Comparison of ENCODE assay signal across 10 cellular contexts in the genomic region with DNA sequence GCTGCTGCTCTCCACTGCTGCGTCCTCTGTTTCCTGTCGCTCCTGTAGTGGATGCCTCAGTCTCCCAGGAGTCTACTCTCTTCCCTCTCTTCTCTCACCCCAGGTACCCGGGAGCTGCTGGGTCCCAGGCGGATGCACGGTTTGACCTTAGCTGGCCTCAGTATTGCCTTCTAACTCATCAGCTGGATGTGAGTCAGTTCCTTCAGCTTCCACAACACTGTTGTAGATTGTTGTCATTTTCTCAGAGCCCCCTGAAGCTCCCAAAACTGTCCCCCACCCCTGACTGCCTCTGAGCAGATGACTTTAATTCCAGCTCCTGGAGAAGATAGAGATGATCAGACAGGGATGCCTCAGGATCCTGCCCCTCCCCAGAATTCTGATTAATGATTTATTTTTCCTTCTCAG. TPM values are rescaled to one million over a fixed set of nuclear protein-coding genes. Genes with fewer than 3 reads are reported as not detected.
A peak's percentile ranks its signal among the peaks of the same experiment; 100 is the strongest.
DNase-seq lines count a peak whose midpoint lies in the region; ATAC-seq, FAIRE-seq and TF ChIP-seq lines count a peak whose summit lies in the region.
"Had no signal": no experiment of that assay in that cellular context is flagged by ENCODE, and none has a peak within 500 bp of the region (broad histone marks: within the 10 kb centered on the region; RNA-seq: fewer than 3 reads in every experiment).

No MANE protein-coding gene starts in this region.

- H3K27me3 Mint-ChIP-seq in natural killer cell (ENCODE audit: low read depth in 2 of 2): peaks cover 31 to 37% of the 10 kb centered on the region in 2 donors

- FAIRE-seq in GM12891 (lab: Jason Lieb, UNC): no peak
- FAIRE-seq: kidney had no signal

- ATAC-seq in natural killer cell: peak; percentile 1 to 39 (median 31)
- no peak for ATAC-seq in left lobe of liver

- peaks cover 3% of the 10 kb centered on the region in 2 donors for H3K9me3 Mint-ChIP-seq in natural killer cell

- peak; percentile 94 for DNase-seq in ELR (ENCODE audit: low read depth)
- peak; percentile 22 for DNase-seq in MV-4-11 (lab: John Stamatoyannopoulos, UW)
- DNase-seq in amniotic epithelial cell (ENCODE audit: low read depth): peak; percentile 43
- DNase-seq in natural killer cell: no peak
- DNase-seq in HT-29 (ENCODE audit: low spot score): no peak
- no peak for DNase-seq in GM12891 (ENCODE audit: insufficient read length, low spot score)
- DNase-seq in dedifferentiated amniotic fluid mesenchymal stem cell (ENCODE audit: extremely low spot score): no peak
- no peak for DNase-seq in left lobe of liver (ENCODE audit: low spot score)
- DNase-seq: kidney, sigmoid colon had no signal

- H3K4me1 Mint-ChIP-seq in natural killer cell: peaks cover 22 to 32% of the 10 kb centered on the region in 2 donors

- H3K36me3 Mint-ChIP-seq in natural killer cell: no peaks in the 10 kb centered on the region

- no peak for TF ChIP-seq POLR2A in GM12891 (IDR thresholded peaks at IDR 0.05; ENCODE audit: low read depth, low read length)

- no peak for TF ChIP-seq CTCF in natural killer cell (IDR thresholded peaks at IDR 0.05)

- peak overlapping the region; percentile 84 to 91 for H3K27ac Mint-ChIP-seq in natural killer cell

- peak overlapping the region; percentile 55 for H3K4me3 Mint-ChIP-seq in natural killer cell

- intact Hi-C loops in natural killer cell (cut with micrococcal nuclease): no loop called here

TF ChIP-seq in GM12891, 5 proteins besides CTCF, POLR2A, EP300 and RAD21:
- TF ChIP-seq SPI1 (IDR thresholded peaks at IDR 0.05; ENCODE audit: low read depth, low read length) (no peak), POLR2AphosphoS5 (IDR thresholded peaks at IDR 0.05; ENCODE audit: low read depth, low read length) (no peak), TAF1 (IDR thresholded peaks at IDR 0.05; ENCODE audit: low read depth, low read length) (no peak), PAX5 (IDR thresholded peaks at IDR 0.05; ENCODE audit: insufficient read depth, low read length, severe bottlenecking) (no peak), POU2F2 (IDR thresholded peaks at IDR 0.05; ENCODE audit: low read depth, low read length) (no peak)
TF ChIP-seq in GM12891: peak in this region for 0.

RNA-seq across cellular contexts. Expression of a gene that starts 7.2 kb away (rescaled TPM):
- total RNA-seq in natural killer cell (1 to 10 TPM; 2.8 to 5.4 (median 5.0) TPM), left lobe of liver (1.7 TPM)
- total RNA-seq in HT-29 (2014; rRNA removed; shearing (Covaris generic)): 1.1 and 1.9 TPM in 2 replicates
- polyA plus RNA-seq in GM12891 (2012; ENCODE audit: low read depth, missing spikeins): 2.2 TPM

Comparison
In these comparisons a context has a peak if more than half of its experiments do, and no peak if none do; other contexts are left out.
1. DNase-seq: peak in ELR (single experiment), MV-4-11 (single experiment) and amniotic epithelial cell (single experiment); none in natural killer cell (single experiment), HT-29 (single experiment), GM12891 (single experiment), dedifferentiated amniotic fluid mesenchymal stem cell (single experiment) and left lobe of liver (single experiment).